Comparison of ENCODE assay signal across 1 cellular context in genomic region chr17:55773671-55774070, GRCh38.
TF ChIP-seq lines count a peak whose summit lies in the region.

No MANE protein-coding gene starts in this region.

TF ChIP-seq in HepG2, 621 proteins besides CTCF, POLR2A, EP300 and RAD21:
- TF ChIP-seq GATA4 (IDR thresholded peaks at IDR 0.05; ENCODE audit: borderline replicate concordance, low read depth) (no peak), ZNF687 (CRISPR knock-in tag; IDR thresholded peaks at IDR 0.05) (0 out of 2 replicates have a peak, but pooled peaks have one; percentile 11)
